In the genomic region with DNA sequence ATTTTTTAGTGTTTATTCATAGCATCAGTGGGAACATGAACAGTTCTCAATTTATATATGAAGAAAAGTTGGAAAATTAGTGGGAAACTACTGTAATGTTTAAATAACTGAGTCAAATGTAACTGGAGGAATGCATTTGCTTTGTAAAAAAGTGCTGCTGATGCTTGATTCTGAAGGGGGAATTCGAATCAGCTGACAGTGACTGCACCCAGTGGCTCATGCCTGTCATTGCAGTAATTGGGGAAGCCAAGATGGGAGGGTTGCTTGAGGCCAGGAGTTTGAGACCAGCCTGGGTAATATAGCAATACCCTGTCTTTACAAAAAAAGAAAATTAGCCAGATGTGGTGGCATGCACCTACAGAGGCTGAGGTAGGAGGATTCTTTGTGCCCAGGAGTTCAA, we compare ENCODE assay signal across 16 cellular contexts.
A peak's percentile ranks its signal among the peaks of the same experiment; 100 is the strongest.
DNase-seq lines count a peak whose midpoint lies in the region; ATAC-seq and TF ChIP-seq lines count a peak whose summit lies in the region.
"Had no signal": no experiment of that assay in that cellular context is flagged by ENCODE, and none has a peak within 500 bp of the region (broad histone marks: within the 10 kb centered on the region; RNA-seq: fewer than 3 reads in every experiment).

No MANE protein-coding gene starts in this region.

- no peak overlapping the region for H3K27ac ChIP-seq in caudate nucleus (ENCODE audit: low read depth, low read length)
- H3K27ac ChIP-seq: PC-9 had no signal

- peak; percentile 58 for ATAC-seq in HG02885 (IDR thresholded peaks at IDR 0.05; ENCODE audit: poor library complexity, unreplicated experiment)
- no peak for ATAC-seq in GM18520 (IDR thresholded peaks at IDR 0.05; ENCODE audit: unreplicated experiment)

- TF ChIP-seq CTCF in neural crest cell (conservative IDR thresholded peaks at IDR 0.05) = peak; percentile 29

- H3K36me3 Mint-ChIP-seq in neural crest cell (ENCODE audit: low read depth) = no peaks in the 10 kb centered on the region
- H3K36me3 Mint-ChIP-seq: activated naive CD4-positive, alpha-beta T cell treated with anti-CD3 and anti-CD28 coated beads, Interleukin-2, amount 50 U/mL, for 24 hours; memory B cell had no signal

- H3K27me3 Mint-ChIP-seq in neural crest cell (ENCODE audit: low read depth) = no peaks in the 10 kb centered on the region
- H3K27me3 Mint-ChIP-seq: memory B cell had no signal

- DNase-seq in SKM-1 treated with dmso at 0.1 percent for 144 hours (lab: John Stamatoyannopoulos, UW; ENCODE audit: unreplicated experiment) = peak; percentile 7
- no peak for DNase-seq in SKM-1 (lab: John Stamatoyannopoulos, UW; ENCODE audit: unreplicated experiment)
- DNase-seq in OCI-M1 (lab: John Stamatoyannopoulos, UW) = peak; percentile 24
- no peak for DNase-seq in neural crest cell (ENCODE audit: low read depth, low spot score)
- no peak for DNase-seq in caudate nucleus (lab: John Stamatoyannopoulos, UW)
- DNase-seq in NCI-H2029 treated with DMSO at 0.1 percent for 48 hours (lab: John Stamatoyannopoulos, UW) = no peak
- DNase-seq: ACHN, NCI-H1436, PC-9, posterior cingulate gyrus had no signal

- no peak overlapping the region for H3K4me3 Mint-ChIP-seq in neural crest cell
- H3K4me3 Mint-ChIP-seq: activated naive CD4-positive, alpha-beta T cell treated with anti-CD3 and anti-CD28 coated beads, Interleukin-2, amount 50 U/mL, for 24 hours; central memory CD8-positive, alpha-beta T cell; memory B cell; T-helper 2 cell treated with Interferon-gamma antibody and Interleukin-4, amounts not matched to agents 5 μg/mL and 100 μg/mL, for 36 hours had no signal

- no peaks in the 10 kb centered on the region for H3K9me3 Mint-ChIP-seq in neural crest cell
- H3K9me3 Mint-ChIP-seq: activated naive CD4-positive, alpha-beta T cell treated with anti-CD3 and anti-CD28 coated beads, Interleukin-2, amount 50 U/mL, for 24 hours; central memory CD8-positive, alpha-beta T cell; T-helper 2 cell treated with Interferon-gamma antibody and Interleukin-4, amounts not matched to agents 5 μg/mL and 100 μg/mL, for 36 hours had no signal

- no peak overlapping the region for H3K27ac Mint-ChIP-seq in neural crest cell (ENCODE audit: unreplicated experiment)
- H3K27ac Mint-ChIP-seq: activated naive CD4-positive, alpha-beta T cell treated with anti-CD3 and anti-CD28 coated beads, Interleukin-2, amount 50 U/mL, for 24 hours; memory B cell; T-helper 2 cell treated with Interferon-gamma antibody and Interleukin-4, amounts not matched to agents 5 μg/mL and 100 μg/mL, for 36 hours had no signal

- H3K4me1 Mint-ChIP-seq in neural crest cell = no peaks in the 10 kb centered on the region
- H3K4me1 Mint-ChIP-seq: activated naive CD4-positive, alpha-beta T cell treated with anti-CD3 and anti-CD28 coated beads, Interleukin-2, amount 50 U/mL, for 24 hours; memory B cell had no signal

Comparison
In these comparisons a context has a peak if more than half of its experiments do, and no peak if none do; other contexts are left out.
1. DNase-seq: peak in SKM-1 treated with dmso at 0.1 percent for 144 hours (single experiment) and OCI-M1 (single experiment); none in SKM-1 (single experiment), neural crest cell (single experiment), caudate nucleus (0 of 61) and NCI-H2029 treated with DMSO at 0.1 percent for 48 hours (single experiment).